9 cellular contexts compared by ENCODE assay signal in the genomic region with DNA sequence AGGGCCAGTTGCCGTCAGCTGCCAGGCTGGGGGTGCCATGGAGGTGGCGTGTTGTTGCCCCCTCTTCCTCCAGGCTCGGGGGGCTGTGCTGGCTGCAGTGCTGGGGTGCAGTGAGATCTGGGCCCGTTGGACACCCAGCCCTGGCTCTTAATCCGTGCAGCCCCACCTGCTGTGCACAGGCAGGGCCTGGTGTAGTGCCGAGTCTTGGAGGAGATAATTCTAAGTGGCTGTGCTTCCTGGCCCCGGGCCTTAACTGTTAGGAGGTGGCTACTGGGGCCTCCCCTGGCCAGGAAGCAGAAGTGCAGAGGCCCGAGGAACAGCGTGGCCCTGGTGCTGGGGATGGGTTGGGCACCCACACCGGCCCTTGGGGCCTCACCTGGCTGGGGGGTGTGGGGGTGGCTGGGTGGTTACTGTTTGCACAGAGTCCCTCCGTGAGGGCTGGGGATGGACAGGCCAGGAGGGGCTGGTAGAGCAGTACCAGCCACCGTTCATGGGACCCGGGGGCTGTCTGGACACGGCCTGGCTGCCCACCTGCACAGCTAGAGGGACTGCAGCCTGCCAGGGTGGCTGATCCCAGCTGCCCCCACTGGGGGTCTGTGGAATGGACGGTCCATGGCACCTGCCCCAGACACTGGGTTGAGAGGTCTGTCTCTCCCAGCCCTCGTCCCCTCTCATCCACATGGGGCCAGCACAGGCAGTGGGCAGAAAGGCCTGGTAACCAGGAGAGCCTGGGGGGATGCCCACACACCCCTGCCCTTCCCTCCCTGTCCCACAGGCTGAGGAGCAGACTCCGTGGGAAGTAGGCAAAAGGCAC. TPM values are rescaled to one million over a fixed set of nuclear protein-coding genes. Genes with fewer than 3 reads are reported as not detected.
DNase-seq lines count a peak whose midpoint lies in the region; ATAC-seq and TF ChIP-seq lines count a peak whose summit lies in the region.
"Had no signal": no experiment of that assay in that cellular context is flagged by ENCODE, and none has a peak within 500 bp of the region (broad histone marks: within the 10 kb centered on the region; RNA-seq: fewer than 3 reads in every experiment).

No MANE protein-coding gene starts in this region.

- peak overlapping the region in 1 of 2 experiments; percentile 18 for H2BK12ac ChIP-seq in mesenchymal stem cell (ENCODE audit: low read length in 2 of 2)

- no peak for ATAC-seq in HG02678 (IDR thresholded peaks at IDR 0.05; ENCODE audit: unreplicated experiment)

- H3K27me3 ChIP-seq in Caco-2 (replicated peaks; ENCODE audit: control insufficient read depth, insufficient read depth, low read length), result no peaks in the 10 kb centered on the region
- no peaks in the 10 kb centered on the region for H3K27me3 ChIP-seq in mesenchymal stem cell (ENCODE audit: control insufficient read depth in 1 of 2, insufficient read depth in 1 of 2, low read length in 2 of 2)

- H3K4me3 ChIP-seq in Caco-2 (ENCODE audit: low read depth, low read length) (no peak overlapping the region), mesenchymal stem cell (ENCODE audit: insufficient read depth in 1 of 2, low read depth in 1 of 2, low read length in 2 of 2) (no peak overlapping the region)
- H3K4me3 ChIP-seq: SK-N-MC had no signal

- peak overlapping the region; percentile 69 for H2AK5ac ChIP-seq in mesenchymal stem cell (ENCODE audit: low read length, severe bottlenecking)

- H3K18ac ChIP-seq in mesenchymal stem cell (ENCODE audit: low read depth in 1 of 2, low read length in 2 of 2), result no peak overlapping the region

- peak overlapping the region; percentile 49 for H4K8ac ChIP-seq in mesenchymal stem cell (ENCODE audit: low read length)

- peaks cover 6% of the 10 kb centered on the region for H3K79me1 ChIP-seq in mesenchymal stem cell (replicated peaks; ENCODE audit: low read length, poor library complexity, severe bottlenecking)

- H3K27ac Mint-ChIP-seq in Caco-2 (ENCODE audit: unreplicated experiment) (no peak overlapping the region), IgD-negative memory B cell (peak overlapping the region; percentile 86 to 91 (median 91))
- H3K27ac Mint-ChIP-seq in activated T-helper 2 cell treated with anti-CD3 and anti-CD28 coated beads, Interferon-gamma antibody, Interleukin-2, Interleukin-4, amounts not matched to agents 10 μg/mL and 5 μg/mL and 100 μg/mL, durations not matched to agents 14 hours and 24 hours and 36 hours, result no peak overlapping the region

- DNase-seq in Caco-2 (peak in 1 of 2 experiments; percentile 57), mesenchymal stem cell (peak; percentile 62), amniotic stem cell (lab: John Stamatoyannopoulos, UW) (no peak), SW480 (ENCODE audit: low spot score) (no peak), anterior cingulate cortex (lab: John Stamatoyannopoulos, UW) (no peak)
- DNase-seq in activated T-helper 2 cell treated with anti-CD3 and anti-CD28 coated beads, Interferon-gamma antibody, Interleukin-2, Interleukin-4, amounts not matched to agents 10 μg/mL and 5 μg/mL and 100 μg/mL, durations not matched to agents 14 hours and 24 hours and 36 hours (ENCODE audit: low spot score), result no peak

- H4K91ac ChIP-seq in mesenchymal stem cell (ENCODE audit: low read length), result peak overlapping the region; percentile 18

- CTCF ChIA-PET in Caco-2 (lab: Charles Lee), result no interaction called here

- no peak overlapping the region for H3K23ac ChIP-seq in mesenchymal stem cell (ENCODE audit: low read length in 2 of 2)

- no peak overlapping the region for H3K4me2 ChIP-seq in mesenchymal stem cell (ENCODE audit: low read length, poor library complexity, severe bottlenecking)

- TF ChIP-seq CTCF in Caco-2 (IDR thresholded peaks at IDR 0.05; ENCODE audit: insufficient read depth in 1 of 2, low read depth in 1 of 2, low read length in 1 of 2, severe bottlenecking in 1 of 2, unreplicated experiment in 1 of 2), result no peak

- H2BK5ac ChIP-seq in mesenchymal stem cell (ENCODE audit: low read depth, low read length, poor library complexity, severe bottlenecking), result no peak overlapping the region

- BruUV-seq in Caco-2 (replicated peaks; lab: Mats Ljungman, UMichigan), result no TSS peak

- POLR2A ChIA-PET in Caco-2 (lab: Charles Lee), result interaction anchor here (0.5 kb wide), 1 partner anchor 15 kb away, joined by 3 read pairs; no protein-coding TSS in a partner anchor

- H3K4me3 Mint-ChIP-seq in Caco-2 (ENCODE audit: unreplicated experiment) (peak overlapping the region; percentile 44), IgD-negative memory B cell (peak overlapping the region; percentile 23 to 74 (median 38))
- H3K4me3 Mint-ChIP-seq in activated T-helper 2 cell treated with anti-CD3 and anti-CD28 coated beads, Interferon-gamma antibody, Interleukin-2, Interleukin-4, amounts not matched to agents 10 μg/mL and 5 μg/mL and 100 μg/mL, durations not matched to agents 14 hours and 24 hours and 36 hours (ENCODE audit: low read depth), result peak overlapping the region; percentile 37

- H3K4me1 Mint-ChIP-seq in Caco-2 (ENCODE audit: low read depth, unreplicated experiment) (no peaks in the 10 kb centered on the region), IgD-negative memory B cell (peaks cover 11 to 13% (median 13%) of the 10 kb centered on the region in 3 donors)
- peaks cover 13% of the 10 kb centered on the region for H3K4me1 Mint-ChIP-seq in activated T-helper 2 cell treated with anti-CD3 and anti-CD28 coated beads, Interferon-gamma antibody, Interleukin-2, Interleukin-4, amounts not matched to agents 10 μg/mL and 5 μg/mL and 100 μg/mL, durations not matched to agents 14 hours and 24 hours and 36 hours (ENCODE audit: low read depth)

- peaks cover 12% of the 10 kb centered on the region for H3K4me1 ChIP-seq in Caco-2
- peaks cover 36% of the 10 kb centered on the region for H3K4me1 ChIP-seq in mesenchymal stem cell (ENCODE audit: control insufficient read depth, insufficient read depth, low read depth, low read length)

- H3K36me3 ChIP-seq in Caco-2 (ENCODE audit: control insufficient read depth, insufficient read depth, low read length), result peaks cover 1% of the 10 kb centered on the region
- H3K36me3 ChIP-seq in mesenchymal stem cell (ENCODE audit: control insufficient read depth in 1 of 2, insufficient read depth in 2 of 2, low read depth in 1 of 2, low read length in 2 of 2), result peaks cover 40 to 72% of the 10 kb centered on the region in 2 experiments

- H3K9me3 Mint-ChIP-seq in Caco-2 (ENCODE audit: unreplicated experiment) (no peaks in the 10 kb centered on the region), IgD-negative memory B cell (no peaks in the 10 kb centered on the region)
- no peaks in the 10 kb centered on the region for H3K9me3 Mint-ChIP-seq in activated T-helper 2 cell treated with anti-CD3 and anti-CD28 coated beads, Interferon-gamma antibody, Interleukin-2, Interleukin-4, amounts not matched to agents 10 μg/mL and 5 μg/mL and 100 μg/mL, durations not matched to agents 14 hours and 24 hours and 36 hours

- peak overlapping the region; percentile 88 for H3K9ac ChIP-seq in mesenchymal stem cell (ENCODE audit: low read length)

- no peak overlapping the region for H2BK15ac ChIP-seq in mesenchymal stem cell (ENCODE audit: low read depth, poor library complexity, severe bottlenecking)

- H3K27me3 Mint-ChIP-seq in Caco-2 (ENCODE audit: insufficient read depth, unreplicated experiment), result no peaks in the 10 kb centered on the region
- no peaks in the 10 kb centered on the region for H3K27me3 Mint-ChIP-seq in IgD-negative memory B cell
- no peaks in the 10 kb centered on the region for H3K27me3 Mint-ChIP-seq in activated T-helper 2 cell treated with anti-CD3 and anti-CD28 coated beads, Interferon-gamma antibody, Interleukin-2, Interleukin-4, amounts not matched to agents 10 μg/mL and 5 μg/mL and 100 μg/mL, durations not matched to agents 14 hours and 24 hours and 36 hours (ENCODE audit: low read depth)

- no peaks in the 10 kb centered on the region for H3K9me3 ChIP-seq in Caco-2
- no peaks in the 10 kb centered on the region for H3K9me3 ChIP-seq in mesenchymal stem cell (ENCODE audit: control insufficient read depth, low read length)

- H3K4ac ChIP-seq in mesenchymal stem cell (ENCODE audit: low read depth in 1 of 2, low read length in 2 of 2), result no peak overlapping the region

- intact Hi-C loops in Caco-2 (cut with micrococcal nuclease; ENCODE audit: unreplicated experiment), result loop anchor here (10.0 kb wide), 1 partner anchor 82 kb away; the partner anchor contains the start of genes CNN2, RNU6-2 and TMEM259
- intact Hi-C loops in activated T-helper 2 cell treated with anti-CD3 and anti-CD28 coated beads, Interferon-gamma antibody, Interleukin-2, Interleukin-4, amounts not matched to agents 10 μg/mL and 5 μg/mL and 100 μg/mL, durations not matched to agents 14 hours and 24 hours and 36 hours (cut with micrococcal nuclease), result no loop called here

- H2AFZ ChIP-seq in mesenchymal stem cell (ENCODE audit: low read depth, low read length), result no peak overlapping the region

- peak overlapping the region in 1 of 2 experiments; percentile 45 for H3K14ac ChIP-seq in mesenchymal stem cell (ENCODE audit: low read length in 2 of 2)

- H3K36me3 Mint-ChIP-seq in Caco-2 (ENCODE audit: insufficient read depth, unreplicated experiment) (peaks cover 61% of the 10 kb centered on the region), IgD-negative memory B cell (no peaks in the 10 kb centered on the region)
- H3K36me3 Mint-ChIP-seq in activated T-helper 2 cell treated with anti-CD3 and anti-CD28 coated beads, Interferon-gamma antibody, Interleukin-2, Interleukin-4, amounts not matched to agents 10 μg/mL and 5 μg/mL and 100 μg/mL, durations not matched to agents 14 hours and 24 hours and 36 hours (ENCODE audit: low read depth), result peaks cover 24% of the 10 kb centered on the region

- WGBS in mesenchymal stem cell, result 73% methylated on average over 16 of the region's 17 CpGs

- H3K27ac ChIP-seq in mesenchymal stem cell (ENCODE audit: low read length, poor library complexity, severe bottlenecking), result peak overlapping the region; percentile 13
- H3K27ac ChIP-seq: SK-N-MC had no signal

- H2BK120ac ChIP-seq in mesenchymal stem cell (ENCODE audit: low read depth, low read length), result no peak overlapping the region

RNA-seq across cellular contexts. Expression of gene GPX4, which starts 3.3 kb away (rescaled TPM):
- 500 and 546 TPM in 2 replicates for total RNA-seq in Caco-2 (2022)
- 460 TPM for polyA plus RNA-seq in IgD-negative memory B cell
- 257 TPM in 2 replicates for total RNA-seq in activated T-helper 2 cell treated with anti-CD3 and anti-CD28 coated beads, Interferon-gamma antibody, Interleukin-2, Interleukin-4, amounts not matched to agents 10 μg/mL and 5 μg/mL and 100 μg/mL, durations not matched to agents 14 hours and 24 hours and 36 hours
- polyA plus RNA-seq in mesenchymal stem cell (2013, experiment 1 of 2), result 676 TPM
- 686 TPM for polyA plus RNA-seq in mesenchymal stem cell (2013, experiment 2 of 2)

RNA-seq across cellular contexts. Expression of gene POLR2E, which starts 11.9 kb away (rescaled TPM):
- 264 and 272 TPM in 2 replicates for total RNA-seq in Caco-2 (2022)
- polyA plus RNA-seq in IgD-negative memory B cell, result 237 TPM
- 260 and 272 TPM in 2 replicates for total RNA-seq in activated T-helper 2 cell treated with anti-CD3 and anti-CD28 coated beads, Interferon-gamma antibody, Interleukin-2, Interleukin-4, amounts not matched to agents 10 μg/mL and 5 μg/mL and 100 μg/mL, durations not matched to agents 14 hours and 24 hours and 36 hours
- 152 TPM for polyA plus RNA-seq in mesenchymal stem cell (2013, experiment 1 of 2)
- 153 TPM for polyA plus RNA-seq in mesenchymal stem cell (2013, experiment 2 of 2)

RNA-seq across cellular contexts. Expression of gene ARHGAP45, which starts 40.1 kb away (rescaled TPM):
- 38.6 and 43.3 TPM in 2 replicates for total RNA-seq in Caco-2 (2022)
- polyA plus RNA-seq in IgD-negative memory B cell, result 391 TPM
- 158 TPM in 2 replicates for total RNA-seq in activated T-helper 2 cell treated with anti-CD3 and anti-CD28 coated beads, Interferon-gamma antibody, Interleukin-2, Interleukin-4, amounts not matched to agents 10 μg/mL and 5 μg/mL and 100 μg/mL, durations not matched to agents 14 hours and 24 hours and 36 hours
- 0.17 TPM for polyA plus RNA-seq in mesenchymal stem cell (2013, experiment 1 of 2)
- polyA plus RNA-seq in mesenchymal stem cell (2013, experiment 2 of 2), result 0.15 TPM

Comparison
In these comparisons a context has a peak if more than half of its experiments do, and no peak if none do; other contexts are left out.
1. H3K27ac Mint-ChIP-seq: peak in IgD-negative memory B cell (3 of 3); none in Caco-2 (single experiment) and activated T-helper 2 cell treated with anti-CD3 and anti-CD28 coated beads, Interferon-gamma antibody, Interleukin-2, Interleukin-4, amounts not matched to agents 10 μg/mL and 5 μg/mL and 100 μg/mL, durations not matched to agents 14 hours and 24 hours and 36 hours (single experiment).
2. Peak in every context shown above with its lines, with median percentiles within 50 percentile points of each other: H3K4me3 Mint-ChIP-seq.